In genomic region chr9:131678499-131679111, GRCh38 we compare ENCODE assay signal across 8 cellular contexts.
DNase-seq lines count a peak whose midpoint lies in the region; ATAC-seq, FAIRE-seq and TF ChIP-seq lines count a peak whose summit lies in the region.

No MANE protein-coding gene starts in this region.

- peaks cover 46% of the 10 kb centered on the region for H3K4me1 ChIP-seq in GM23248 (ENCODE audit: insufficient read depth)

- H3K36me3 ChIP-seq in GM23248 (ENCODE audit: low read depth) (no peaks in the 10 kb centered on the region), KOPT-K1 (ENCODE audit: insufficient read depth, low read length) (no peaks in the 10 kb centered on the region)

- H3K27me3 ChIP-seq in GM23248 (replicated peaks; ENCODE audit: insufficient read depth), result no peaks in the 10 kb centered on the region

- peak overlapping the region; percentile 72 for H3K9ac ChIP-seq in GM23248

- DNase-seq in GDM1 (lab: John Stamatoyannopoulos, UW) (peak; percentile 51), GM23248 (peak; percentile 98), UCSD-AML1 (lab: John Stamatoyannopoulos, UW; ENCODE audit: unreplicated experiment) (peak; percentile 40), T47D (ENCODE audit: low read depth in 1 of 2, low spot score in 1 of 2) (peak; percentile 67 to 70), left colon (peak; percentile 54 to 76), D721Med (ENCODE audit: insufficient read length, low spot score) (no peak)
- DNase-seq in stimulated activated CD4-positive, alpha-beta T cell treated with anti-CD3 and anti-CD28 coated beads, Interleukin-4, amount 100 ng/mL, for 24 hours, result peak; percentile 86

- peak; percentile 69 for ATAC-seq in left colon

- H2AFZ ChIP-seq in GM23248, result no peak overlapping the region

- H3K4me3 ChIP-seq in GM23248, result peak overlapping the region; percentile 60

- H3K4me2 ChIP-seq in GM23248 (ENCODE audit: unreplicated experiment), result peak overlapping the region; percentile 79

- H3K9me2 ChIP-seq in GM23248 (ENCODE audit: insufficient read depth), result no peaks in the 10 kb centered on the region

- H3K27ac ChIP-seq in GM23248 (peak overlapping the region; percentile 88), KOPT-K1 (ENCODE audit: low read depth, low read length, poor library complexity, severe bottlenecking) (peak overlapping the region; percentile 26)

- H4K20me1 ChIP-seq in GM23248 (ENCODE audit: insufficient read depth), result no peaks in the 10 kb centered on the region

- H3K9me3 ChIP-seq in GM23248 (ENCODE audit: low read depth) (no peaks in the 10 kb centered on the region), KOPT-K1 (ENCODE audit: insufficient read depth, low read length, poor library complexity, severe bottlenecking) (no peaks in the 10 kb centered on the region)

- H3F3A ChIP-seq in GM23248 (ENCODE audit: insufficient read depth), result peaks cover 47% of the 10 kb centered on the region

- intact Hi-C loops in left colon (cut with DNase I, micrococcal nuclease), result no loop called here

- TF ChIP-seq CTCF in D721Med (IDR thresholded peaks at IDR 0.05; ENCODE audit: insufficient read depth, missing control alignments), result no peak

- no peak for FAIRE-seq in D721Med (lab: Jason Lieb, UNC)

- in situ Hi-C loops in GM23248 (cut with MboI), result no loop called here
- in situ Hi-C loops in T47D (cut with HindIII; ENCODE audit: low pct_unique_long_range_greater_than_20kb, low sequenced_read_pairs), result no loop called here

- peaks cover 52% of the 10 kb centered on the region for H3K79me2 ChIP-seq in GM23248 (ENCODE audit: insufficient read depth)

- 9 to 15% methylated on average over 5 of the region's 5 CpGs for WGBS in GM23248 (ENCODE audit: low coverage in 1 of 2, low lambda C conversion rate in 2 of 2, missing lambda C conversion rate in 2 of 2), 2 experiments
